Comparison of ENCODE assay signal across 18 cellular contexts in genomic region chr7:120955577-120956149, GRCh38. TPM values are rescaled to one million over a fixed set of nuclear protein-coding genes. Genes with fewer than 3 reads are reported as not detected.
DNase-seq lines count a peak whose midpoint lies in the region; ATAC-seq lines count a peak whose summit lies in the region.
"Had no signal": no experiment of that assay in that cellular context is flagged by ENCODE, and none has a peak within 500 bp of the region (broad histone marks: within the 10 kb centered on the region; RNA-seq: fewer than 3 reads in every experiment).

No MANE protein-coding gene starts in this region.

- DNase-seq in activated T-helper 1 cell treated with anti-CD3 and anti-CD28 coated beads, Interleukin-12 subunit alpha, Interleukin-12 subunit beta, Interleukin-2, Interleukin-4 antibody, amounts not matched to agents 30 ng/mL and 10 ng/mL and 1 ng/mL, durations not matched to agents 14 hours and 24 hours and 36 hours (ENCODE audit: low spot score): no peak
- no peak for DNase-seq in stimulated activated naive CD8-positive, alpha-beta T cell treated with anti-CD3 and anti-CD28 coated beads, Interleukin-15, amount 100 ng/mL, for 72 hours
- DNase-seq in RKO (ENCODE audit: low spot score) (no peak), occipital lobe (lab: John Stamatoyannopoulos, UW) (no peak)
- DNase-seq: C1 segment of cervical spinal cord; caudate nucleus; HCEC 1CT; mesenchymal stem cell; NCI-H1436 treated with DMSO at 0.1 percent for 48 hours; NCI-H446; stimulated activated CD4-positive, alpha-beta T cell treated with anti-CD3 and anti-CD28 coated beads, Interleukin-2, amount 100 ng/mL, for 24 hours; stimulated activated CD8-positive, alpha-beta memory T cell treated with anti-CD3 and anti-CD28 coated beads, Interleukin-4, amount 100 ng/mL, for 48 hours; transverse colon had no signal

- peak overlapping the region; percentile 77 for H3K27ac Mint-ChIP-seq in activated T-helper 1 cell treated with anti-CD3 and anti-CD28 coated beads, Interleukin-12 subunit alpha, Interleukin-12 subunit beta, Interleukin-2, Interleukin-4 antibody, amounts not matched to agents 30 ng/mL and 10 ng/mL and 1 ng/mL, durations not matched to agents 14 hours and 24 hours and 36 hours
- no peak overlapping the region for H3K27ac Mint-ChIP-seq in stimulated activated naive CD8-positive, alpha-beta T cell treated with anti-CD3 and anti-CD28 coated beads, Interleukin-15, amount 100 ng/mL, for 72 hours
- H3K27ac Mint-ChIP-seq: neural progenitor cell had no signal

- ATAC-seq in GM18909 (IDR thresholded peaks at IDR 0.05; ENCODE audit: poor library complexity, unreplicated experiment) (peak; percentile 53), GM21423 (IDR thresholded peaks at IDR 0.05; ENCODE audit: unreplicated experiment) (peak; percentile 41), HG03097 (IDR thresholded peaks at IDR 0.05; ENCODE audit: low FRiP score, unreplicated experiment) (peak; percentile 42)
- no peak for ATAC-seq in stimulated activated naive CD8-positive, alpha-beta T cell treated with anti-CD3 and anti-CD28 coated beads, Interleukin-15, amount 100 ng/mL, for 72 hours
- ATAC-seq: gastroesophageal sphincter had no signal

- no peaks in the 10 kb centered on the region for H3K9me3 Mint-ChIP-seq in activated T-helper 1 cell treated with anti-CD3 and anti-CD28 coated beads, Interleukin-12 subunit alpha, Interleukin-12 subunit beta, Interleukin-2, Interleukin-4 antibody, amounts not matched to agents 30 ng/mL and 10 ng/mL and 1 ng/mL, durations not matched to agents 14 hours and 24 hours and 36 hours
- H3K9me3 Mint-ChIP-seq in stimulated activated naive CD8-positive, alpha-beta T cell treated with anti-CD3 and anti-CD28 coated beads, Interleukin-15, amount 100 ng/mL, for 72 hours: no peaks in the 10 kb centered on the region
- H3K9me3 Mint-ChIP-seq: neural progenitor cell had no signal

- intact Hi-C loops in activated T-helper 1 cell treated with anti-CD3 and anti-CD28 coated beads, Interleukin-12 subunit alpha, Interleukin-12 subunit beta, Interleukin-2, Interleukin-4 antibody, amounts not matched to agents 30 ng/mL and 10 ng/mL and 1 ng/mL, durations not matched to agents 14 hours and 24 hours and 36 hours (cut with micrococcal nuclease): loop anchor here (10.0 kb wide), 1 partner anchor 409 kb away; no protein-coding TSS in a partner anchor

- H3K4me3 Mint-ChIP-seq in activated T-helper 1 cell treated with anti-CD3 and anti-CD28 coated beads, Interleukin-12 subunit alpha, Interleukin-12 subunit beta, Interleukin-2, Interleukin-4 antibody, amounts not matched to agents 30 ng/mL and 10 ng/mL and 1 ng/mL, durations not matched to agents 14 hours and 24 hours and 36 hours: no peak overlapping the region
- H3K4me3 Mint-ChIP-seq in stimulated activated naive CD8-positive, alpha-beta T cell treated with anti-CD3 and anti-CD28 coated beads, Interleukin-15, amount 100 ng/mL, for 72 hours: no peak overlapping the region
- H3K4me3 Mint-ChIP-seq: neural progenitor cell had no signal

- H3K4me1 Mint-ChIP-seq in activated T-helper 1 cell treated with anti-CD3 and anti-CD28 coated beads, Interleukin-12 subunit alpha, Interleukin-12 subunit beta, Interleukin-2, Interleukin-4 antibody, amounts not matched to agents 30 ng/mL and 10 ng/mL and 1 ng/mL, durations not matched to agents 14 hours and 24 hours and 36 hours (ENCODE audit: low read depth): peaks cover 42% of the 10 kb centered on the region
- peaks cover 13% of the 10 kb centered on the region for H3K4me1 Mint-ChIP-seq in stimulated activated naive CD8-positive, alpha-beta T cell treated with anti-CD3 and anti-CD28 coated beads, Interleukin-15, amount 100 ng/mL, for 72 hours

- H3K27me3 Mint-ChIP-seq in activated T-helper 1 cell treated with anti-CD3 and anti-CD28 coated beads, Interleukin-12 subunit alpha, Interleukin-12 subunit beta, Interleukin-2, Interleukin-4 antibody, amounts not matched to agents 30 ng/mL and 10 ng/mL and 1 ng/mL, durations not matched to agents 14 hours and 24 hours and 36 hours (ENCODE audit: insufficient read depth): no peaks in the 10 kb centered on the region
- H3K27me3 Mint-ChIP-seq in stimulated activated naive CD8-positive, alpha-beta T cell treated with anti-CD3 and anti-CD28 coated beads, Interleukin-15, amount 100 ng/mL, for 72 hours: no peaks in the 10 kb centered on the region

- peaks cover 38% of the 10 kb centered on the region for H3K36me3 Mint-ChIP-seq in activated T-helper 1 cell treated with anti-CD3 and anti-CD28 coated beads, Interleukin-12 subunit alpha, Interleukin-12 subunit beta, Interleukin-2, Interleukin-4 antibody, amounts not matched to agents 30 ng/mL and 10 ng/mL and 1 ng/mL, durations not matched to agents 14 hours and 24 hours and 36 hours (ENCODE audit: low read depth)

RNA-seq across cellular contexts. Expression of gene ING3, which starts 5.1 kb away (rescaled TPM):
- total RNA-seq in activated T-helper 1 cell treated with anti-CD3 and anti-CD28 coated beads, Interleukin-12 subunit alpha, Interleukin-12 subunit beta, Interleukin-2, Interleukin-4 antibody, amounts not matched to agents 30 ng/mL and 10 ng/mL and 1 ng/mL, durations not matched to agents 14 hours and 24 hours and 36 hours: 26.7 and 28.6 TPM in 2 replicates
- total RNA-seq in occipital lobe: 32.4 TPM

RNA-seq across cellular contexts. Expression of gene CPED1, which starts 32.8 kb away (rescaled TPM):
- not detected in 2 replicates for total RNA-seq in activated T-helper 1 cell treated with anti-CD3 and anti-CD28 coated beads, Interleukin-12 subunit alpha, Interleukin-12 subunit beta, Interleukin-2, Interleukin-4 antibody, amounts not matched to agents 30 ng/mL and 10 ng/mL and 1 ng/mL, durations not matched to agents 14 hours and 24 hours and 36 hours
- 3.9 TPM for total RNA-seq in occipital lobe
